In genomic region chr19:58562126-58563033, GRCh38 we compare ENCODE assay signal across 8 cellular contexts.
DNase-seq lines count a peak whose midpoint lies in the region; ATAC-seq, FAIRE-seq and TF ChIP-seq lines count a peak whose summit lies in the region.

No MANE protein-coding gene starts in this region.

- peak overlapping the region; percentile 39 to 65 for H3K9ac ChIP-seq in duodenal mucosa (ENCODE audit: low read depth in 1 of 2, low read length in 2 of 2)

- TF ChIP-seq CTCF in AG09309 (IDR thresholded peaks at IDR 0.05; ENCODE audit: control insufficient read depth, insufficient read depth, low read depth, low read length, missing control alignments) (no peak), LNCaP clone FGC (IDR thresholded peaks at IDR 0.05; ENCODE audit: control insufficient read depth, extremely low read depth, insufficient read depth) (no peak)

- H3K27ac ChIP-seq in duodenal mucosa (ENCODE audit: low read depth, low read length), result no peak overlapping the region
- H3K27ac ChIP-seq in muscle layer of duodenum (ENCODE audit: low read length), result no peak overlapping the region

- H3K9me3 ChIP-seq in duodenal mucosa (ENCODE audit: control insufficient read depth in 1 of 2, low read length in 2 of 2) (no peaks in the 10 kb centered on the region), muscle layer of duodenum (ENCODE audit: control insufficient read depth in 1 of 2, low read length in 2 of 2) (no peaks in the 10 kb centered on the region)

- no peak for FAIRE-seq in GM19239 (lab: Jason Lieb, UNC)

- H3K36me3 ChIP-seq in duodenal mucosa (ENCODE audit: control insufficient read depth in 1 of 2, insufficient read depth in 2 of 2, low read length in 2 of 2) (peaks cover 0 to 2% of the 10 kb centered on the region in 2 donors), muscle layer of duodenum (ENCODE audit: control insufficient read depth in 1 of 2, insufficient read depth in 2 of 2, low read length in 2 of 2) (peaks cover 0 to 16% of the 10 kb centered on the region in 2 donors)

- H3K27me3 ChIP-seq in duodenal mucosa (ENCODE audit: control insufficient read depth in 1 of 2, insufficient read depth in 2 of 2, low read length in 2 of 2) (no peaks in the 10 kb centered on the region), muscle layer of duodenum (ENCODE audit: low read depth, low read length) (no peaks in the 10 kb centered on the region)

- H3K4me1 ChIP-seq in duodenal mucosa (ENCODE audit: control insufficient read depth in 1 of 2, insufficient read depth in 2 of 2, low read length in 2 of 2), result peaks cover 34 to 37% of the 10 kb centered on the region in 2 donors
- peaks cover 18 to 43% of the 10 kb centered on the region in 2 donors for H3K4me1 ChIP-seq in muscle layer of duodenum (ENCODE audit: control insufficient read depth in 1 of 2, insufficient read depth in 2 of 2, low read length in 2 of 2)

- no peak for DNase-seq in AG09309 (ENCODE audit: low read depth)
- DNase-seq in LNCaP clone FGC (ENCODE audit: low read depth), result no peak
- DNase-seq in NCI-H526 (lab: John Stamatoyannopoulos, UW), result no peak
- no peak for DNase-seq in GM19239 (ENCODE audit: insufficient read length, low spot score)
- no peak for DNase-seq in T1000 (lab: John Stamatoyannopoulos, UW)

- H3K4me3 ChIP-seq in AG09309 (ENCODE audit: control insufficient read depth, low read depth, low read length) (peak overlapping the region; percentile 28), LNCaP clone FGC (ENCODE audit: low read depth, low read length) (peak overlapping the region; percentile 52), duodenal mucosa (ENCODE audit: low read depth in 1 of 2, low read length in 2 of 2) (peak overlapping the region; percentile 64 to 68), muscle layer of duodenum (ENCODE audit: low read depth in 1 of 2, low read length in 2 of 2) (peak overlapping the region; percentile 30 to 69)

- ATAC-seq in GM21390 (IDR thresholded peaks at IDR 0.05; ENCODE audit: unreplicated experiment), result no peak
